Comparison of ENCODE assay signal across 17 cellular contexts in genomic region chr7:83478601-83479000, GRCh38.
DNase-seq lines count a peak whose midpoint lies in the region; ATAC-seq, FAIRE-seq and TF ChIP-seq lines count a peak whose summit lies in the region.
"Had no signal": no experiment of that assay in that cellular context is flagged by ENCODE, and none has a peak within 500 bp of the region (broad histone marks: within the 10 kb centered on the region; RNA-seq: fewer than 3 reads in every experiment).

No MANE protein-coding gene starts in this region.

- H3K9me3 ChIP-seq in GM12878 (replicated peaks; ENCODE audit: control insufficient read depth, insufficient read depth, low read length): no peaks in the 10 kb centered on the region
- H3K9me3 ChIP-seq in SK-N-SH: no peaks in the 10 kb centered on the region
- H3K9me3 ChIP-seq: BLaER1, Caco-2 had no signal

- no peak for TF ChIP-seq RAD21 in GM12878 (IDR thresholded peaks at IDR 0.05; ENCODE audit: insufficient read depth, low read depth, low read length)
- no peak for TF ChIP-seq RAD21 in SK-N-SH (IDR thresholded peaks at IDR 0.05; ENCODE audit: low read length)

- TF ChIP-seq EP300 in GM12878 (IDR thresholded peaks at IDR 0.05; ENCODE audit: borderline replicate concordance in 1 of 2, control insufficient read depth in 1 of 2, low read depth in 2 of 2, low read length in 2 of 2): no peak
- no peak for TF ChIP-seq EP300 in SK-N-SH (IDR thresholded peaks at IDR 0.05; ENCODE audit: borderline replicate concordance in 1 of 2, low read depth in 1 of 2, low read length in 1 of 2)

- RAD21 ChIA-PET in GM12878 (lab: Charles Lee; ENCODE audit: unreplicated experiment): no interaction called here

- BruUV-seq in GM12878 (replicated peaks; lab: Mats Ljungman, UMichigan): no TSS peak

- peak; percentile 25 for DNase-seq in NCI-H2029 treated with DMSO at 0.1 percent for 48 hours (lab: John Stamatoyannopoulos, UW)
- no peak for DNase-seq in NCI-H2029 (lab: John Stamatoyannopoulos, UW)
- DNase-seq in GM12878 (ENCODE audit: low read depth, low spot score): no peak
- DNase-seq in T-helper 9 cell: no peak
- no peak for DNase-seq in SK-N-SH
- DNase-seq in germinal center (ENCODE audit: low spot score): no peak
- DNase-seq: AML-193; Caco-2; CD8-positive, alpha-beta memory T cell; DND-41; GDM1; HCEC 1CT; HFFc6 had no signal

- H3K4me2 ChIP-seq in GM12878 (ENCODE audit: control insufficient read depth, insufficient read depth) (no peak overlapping the region), SK-N-SH (no peak overlapping the region)
- H3K4me2 ChIP-seq: BLaER1 had no signal

- peak; percentile 59 for FAIRE-seq in GM12878 (lab: Jason Lieb, UNC)

- H4K20me1 ChIP-seq in GM12878 (ENCODE audit: control insufficient read depth, insufficient read depth) (no peaks in the 10 kb centered on the region), SK-N-SH (ENCODE audit: insufficient read depth) (no peaks in the 10 kb centered on the region)
- H4K20me1 ChIP-seq: BLaER1 had no signal

- no peak overlapping the region for H3K4me3 ChIP-seq in ACC112 (ENCODE audit: low read depth, low read length)
- H3K4me3 ChIP-seq in GM12878: no peak overlapping the region
- H3K4me3 ChIP-seq in SK-N-SH (ENCODE audit: low read depth in 2 of 2, low read length in 1 of 2): no peak overlapping the region
- H3K4me3 ChIP-seq: BLaER1 had no signal

- H3K27ac ChIP-seq in ACC112 (ENCODE audit: low read depth, low read length) (no peak overlapping the region), GM12878 (ENCODE audit: control insufficient read depth, insufficient read depth) (no peak overlapping the region), SK-N-SH (ENCODE audit: low read depth in 2 of 2, low read length in 1 of 2) (no peak overlapping the region)
- H3K27ac ChIP-seq: 22Rv1, BLaER1 had no signal

- CTCF ChIA-PET in GM12878 (lab: Yijun Ruan, JAX): interaction anchor here (1.6 kb wide), 1 partner anchor 8 kb away, joined by 5 read pairs; no protein-coding TSS in a partner anchor
- CTCF ChIA-PET in SK-N-SH (lab: Yijun Ruan, JAX): interaction anchor here (1.0 kb wide), 1 partner anchor 63 kb away, joined by 4 read pairs; no protein-coding TSS in a partner anchor

- ATAC-seq in HG02610 (IDR thresholded peaks at IDR 0.05; ENCODE audit: unreplicated experiment) (peak; percentile 50), GM12878 (peak; percentile 73)

- SMC1A ChIA-PET in GM12878 (lab: Charles Lee; ENCODE audit: uncharacterized antibody, unreplicated experiment): no interaction called here

- no peak for TF ChIP-seq POLR2A in GM12878 (IDR thresholded peaks at IDR 0.05; ENCODE audit: low read depth, low read length)

- in situ Hi-C loops in GM12878 (cut with MboI): no loop called here

- POLR2A ChIA-PET in GM12878 (lab: Charles Lee) (no interaction called here), SK-N-SH (lab: Yijun Ruan, JAX) (no interaction called here)

- H3K9ac ChIP-seq in GM12878 (ENCODE audit: control insufficient read depth, insufficient read depth, low read length) (no peak overlapping the region), SK-N-SH (no peak overlapping the region)
- H3K9ac ChIP-seq: BLaER1 had no signal

- H3K27me3 ChIP-seq in ACC112 (ENCODE audit: insufficient read depth, low read length) (no peaks in the 10 kb centered on the region), GM12878 (replicated peaks in 1 of 2; ENCODE audit: control insufficient read depth in 2 of 2, insufficient read depth in 2 of 2, low read length in 1 of 2) (no peaks in the 10 kb centered on the region), SK-N-SH (ENCODE audit: insufficient read depth) (no peaks in the 10 kb centered on the region)
- H3K27me3 ChIP-seq: BLaER1 had no signal

- H3K79me2 ChIP-seq in ACC112 (ENCODE audit: control insufficient read depth, insufficient read depth, low read length, unreplicated experiment) (no peaks in the 10 kb centered on the region), GM12878 (ENCODE audit: control insufficient read depth, insufficient read depth, low read length) (no peaks in the 10 kb centered on the region), SK-N-SH (ENCODE audit: insufficient read depth) (no peaks in the 10 kb centered on the region)

- 52% methylated on average over 1 of the region's 1 CpG for WGBS in GM12878 (ENCODE audit: insufficient coverage, insufficient replicate concordance, low lambda C conversion rate, missing lambda C conversion rate)
- WGBS in SK-N-SH (ENCODE audit: low lambda C conversion rate): 91% methylated on average over 1 of the region's 1 CpG

- H3K4me1 ChIP-seq in ACC112 (ENCODE audit: control insufficient read depth, insufficient read depth, low read length, unreplicated experiment) (no peaks in the 10 kb centered on the region), GM12878 (ENCODE audit: control insufficient read depth, insufficient read depth, low read length) (no peaks in the 10 kb centered on the region), SK-N-SH (ENCODE audit: control insufficient read depth in 1 of 2, insufficient read depth in 2 of 2, low read depth in 1 of 2, low read length in 1 of 2) (peaks cover 0 to 2% of the 10 kb centered on the region in 2 experiments; a peak in 2 of 4 replicates)
- H3K4me1 ChIP-seq: BLaER1, Caco-2 had no signal

- no peaks in the 10 kb centered on the region; the same call in 1 of the 2 replicates for H3K9me2 ChIP-seq in SK-N-SH

- H3K36me3 ChIP-seq in ACC112 (ENCODE audit: insufficient read depth, low read length): no peaks in the 10 kb centered on the region
- H3K36me3 ChIP-seq in GM12878 (ENCODE audit: control insufficient read depth in 2 of 2, insufficient read depth in 2 of 2, low read length in 1 of 2): no peaks in the 10 kb centered on the region
- H3K36me3 ChIP-seq in SK-N-SH (replicated peaks in 1 of 2; ENCODE audit: control insufficient read depth in 1 of 2, insufficient read depth in 2 of 2, low read length in 1 of 2): no peaks in the 10 kb centered on the region
- H3K36me3 ChIP-seq: BLaER1 had no signal

- TF ChIP-seq CTCF in GM12878 (IDR thresholded peaks at IDR 0.05 in 2 of 3, conservative IDR thresholded peaks at IDR 0.05 in 1 of 3; ENCODE audit: control insufficient read depth in 2 of 3, extremely low read depth in 1 of 3, insufficient read depth in 1 of 3, low read depth in 3 of 3, low read length in 3 of 3) (no peak), SK-N-SH (IDR thresholded peaks at IDR 0.05) (no peak)

- intact Hi-C loops in GM12878 (cut with micrococcal nuclease; ENCODE audit: unreplicated experiment): no loop called here

- H2AFZ ChIP-seq in ACC112 (ENCODE audit: low read length, unreplicated experiment): peak overlapping the region; percentile 29
- H2AFZ ChIP-seq in GM12878 (ENCODE audit: control insufficient read depth, low read depth, low read length): no peak overlapping the region
- no peak overlapping the region for H2AFZ ChIP-seq in SK-N-SH (ENCODE audit: low read depth)

- no peaks in the 10 kb centered on the region for H3F3A ChIP-seq in SK-N-SH (replicated peaks; ENCODE audit: insufficient read depth)

TF ChIP-seq in GM12878, 131 proteins besides CTCF, POLR2A, EP300 and RAD21:
- TF ChIP-seq WRNIP1 (IDR thresholded peaks at IDR 0.05; ENCODE audit: borderline replicate concordance, low read depth, low read length): no peak
- no peak for TF ChIP-seq SMARCA5 (IDR thresholded peaks at IDR 0.05)
- no peak for TF ChIP-seq IKZF1 (conservative IDR thresholded peaks at IDR 0.05)
- TF ChIP-seq SMAD5 (IDR thresholded peaks at IDR 0.05; ENCODE audit: low read depth): no peak
- TF ChIP-seq ZNF274 (IDR thresholded peaks at IDR 0.05; ENCODE audit: insufficient read depth, insufficient read length): no peak

TF ChIP-seq in SK-N-SH, 30 proteins besides CTCF, POLR2A, EP300 and RAD21:
- TF ChIP-seq POLR2AphosphoS5 (IDR thresholded peaks at IDR 0.05; ENCODE audit: low read depth, low read length): no peak
- no peak for TF ChIP-seq JUND (IDR thresholded peaks at IDR 0.05)
- no peak for TF ChIP-seq TAF1 (IDR thresholded peaks at IDR 0.05; ENCODE audit: borderline replicate concordance, low read depth, low read length)
